23 cellular contexts compared by ENCODE assay signal in genomic region chr6:109452181-109452580, GRCh38. TPM values are rescaled to one million over a fixed set of nuclear protein-coding genes. Genes with fewer than 3 reads are reported as not detected.
DNase-seq lines count a peak whose midpoint lies in the region; ATAC-seq, FAIRE-seq and TF ChIP-seq lines count a peak whose summit lies in the region.
"Had no signal": no experiment of that assay in that cellular context is flagged by ENCODE, and none has a peak within 500 bp of the region (broad histone marks: within the 10 kb centered on the region; RNA-seq: fewer than 3 reads in every experiment).

No MANE protein-coding gene starts in this region.

- BruUV-seq in HepG2 (replicated peaks; lab: Mats Ljungman, UMichigan) (no TSS peak), OCI-LY7 (replicated peaks; lab: Mats Ljungman, UMichigan) (no TSS peak)

- no peak for TF ChIP-seq EP300 in HepG2 (IDR thresholded peaks at IDR 0.05; ENCODE audit: low read depth in 2 of 2, low read length in 2 of 2)
- no peak for TF ChIP-seq EP300 in HepG2 (CRISPR knock-in tag; IDR thresholded peaks at IDR 0.05; ENCODE audit: borderline replicate concordance)

- CTCF ChIA-PET in HepG2 (lab: Yijun Ruan, JAX; ENCODE audit: low intra/inter-chr PET ratio, low total read pairs) = no interaction called here
- CTCF ChIA-PET in OCI-LY7 (lab: Charles Lee; ENCODE audit: unreplicated experiment) = no interaction called here

- H3K27me3 ChIP-seq in HepG2 (ENCODE audit: control insufficient read depth in 1 of 2, insufficient read depth in 2 of 2, low read length in 2 of 2) (no peaks in the 10 kb centered on the region), right lobe of liver (peaks cover 0 to 4% of the 10 kb centered on the region in 2 donors)
- H3K27me3 ChIP-seq: heart right ventricle, sigmoid colon, tibial nerve had no signal

- TF ChIP-seq RAD21 in HepG2 (CRISPR knock-in tag; IDR thresholded peaks at IDR 0.05) = no peak

- H3K4me1 Mint-ChIP-seq in memory B cell (peaks cover 50% of the 10 kb centered on the region), type B pancreatic cell (ENCODE audit: unreplicated experiment) (peaks cover 18% of the 10 kb centered on the region)

- H3K36me3 ChIP-seq in HepG2 (replicated peaks in 1 of 2; ENCODE audit: control insufficient read depth in 1 of 2, insufficient read depth in 2 of 2, low read length in 2 of 2) (no peaks in the 10 kb centered on the region; a peak in 2 of 5 replicates), right lobe of liver (no peaks in the 10 kb centered on the region), OCI-LY7 (ENCODE audit: insufficient read depth, low read length) (peaks cover 51% of the 10 kb centered on the region)

- TF ChIP-seq POLR2A in HepG2 (IDR thresholded peaks at IDR 0.05; ENCODE audit: insufficient read depth in 1 of 2, low read depth in 2 of 2, low read length in 2 of 2) (no peak), right lobe of liver (IDR thresholded peaks at IDR 0.05) (no peak)

- POLR2A ChIA-PET in HepG2 (lab: Yijun Ruan, JAX) = interaction anchor here (5.4 kb wide), 1 partner anchor 11 kb away, joined by 22 read pairs; the partner anchor contains the start of genes PPIL6 and SMPD2
- POLR2A ChIA-PET in OCI-LY7 (lab: Charles Lee) = interaction anchor here (6.4 kb wide), 1 partner anchor 10 kb away, joined by 64 read pairs; the partner anchor contains the start of genes PPIL6 and SMPD2

- H3K27ac ChIP-seq in HepG2 (ENCODE audit: extremely low read length, insufficient read depth, low read length) (no peak overlapping the region), right lobe of liver (no peak overlapping the region), OCI-LY7 (ENCODE audit: low read depth, low read length, poor library complexity, severe bottlenecking) (peak overlapping the region; percentile 99)
- H3K27ac ChIP-seq: heart right ventricle, KMS-11, sigmoid colon, tibial nerve had no signal

- TF ChIP-seq CTCF in HepG2 (CRISPR knock-in tag; IDR thresholded peaks at IDR 0.05) (no peak), right lobe of liver (IDR thresholded peaks at IDR 0.05) (no peak), OCI-LY7 (conservative IDR thresholded peaks at IDR 0.05; ENCODE audit: low read length) (no peak), type B pancreatic cell (conservative IDR thresholded peaks at IDR 0.05) (no peak), GM13977 (IDR thresholded peaks at IDR 0.05; ENCODE audit: extremely low read depth, insufficient read depth, missing control alignments) (no peak)

- H3K9ac ChIP-seq in HepG2 (ENCODE audit: insufficient read depth, low read depth, low read length) = no peak overlapping the region
- H3K9ac ChIP-seq: KMS-11 had no signal

- WGBS in HepG2 (ENCODE audit: low lambda C conversion rate) = 95% methylated on average over 9 of the region's 9 CpGs
- 91% methylated on average over 8 of the region's 9 CpGs for WGBS in right lobe of liver (ENCODE audit: insufficient coverage, low coverage, low lambda C conversion rate, missing lambda C conversion rate)

- H3K4me2 ChIP-seq in HepG2 (ENCODE audit: low read depth, low read length) = no peak overlapping the region
- no peak overlapping the region for H3K4me2 ChIP-seq in OCI-LY7 (ENCODE audit: low read length)
- H3K4me2 ChIP-seq: KMS-11 had no signal

- in situ Hi-C loops in HepG2 (cut with HindIII; ENCODE audit: extremely low pct_ligation_motif_present, low pct_unique_long_range_greater_than_20kb) = no loop called here
- in situ Hi-C loops in GM13977 (cut with MboI; ENCODE audit: low pct_unique_long_range_greater_than_20kb, low sequenced_read_pairs, unreplicated experiment) = no loop called here

- intact Hi-C loops in HepG2 (cut with micrococcal nuclease; ENCODE audit: unreplicated experiment) = no loop called here
- intact Hi-C loops in right lobe of liver (cut with DNase I) = no loop called here
- intact Hi-C loops in OCI-LY7 (cut with micrococcal nuclease; ENCODE audit: unreplicated experiment) = loop anchor here (10.0 kb wide), 1 partner anchor 357 kb away; the partner anchor contains the start of genes CEP57L1 and SESN1
- intact Hi-C loops in left colon (cut with DNase I, micrococcal nuclease) = no loop called here

- peaks cover 19% of the 10 kb centered on the region for H3K4me1 ChIP-seq in HepG2 (ENCODE audit: insufficient read depth, low read length)
- peaks cover 0 to 12% (median 3%) of the 10 kb centered on the region in 4 donors for H3K4me1 ChIP-seq in right lobe of liver
- peaks cover 59% of the 10 kb centered on the region for H3K4me1 ChIP-seq in OCI-LY7 (ENCODE audit: insufficient read depth, low read length, poor library complexity, severe bottlenecking)

- H3K4me3 Mint-ChIP-seq in memory B cell (peak overlapping the region; percentile 11), type B pancreatic cell (peak overlapping the region; percentile 49)
- H3K4me3 Mint-ChIP-seq: nephron progenitor cell had no signal

- H3K4me3 ChIP-seq in HepG2 (replicated peaks in 1 of 3; ENCODE audit: insufficient read depth in 1 of 3, low read depth in 2 of 3, low read length in 3 of 3) (no peak overlapping the region), right lobe of liver (no peak overlapping the region), OCI-LY7 (ENCODE audit: low read depth, low read length, poor library complexity, severe bottlenecking) (no peak overlapping the region)
- H3K4me3 ChIP-seq: heart right ventricle, sigmoid colon, tibial nerve had no signal

- H3K27me3 Mint-ChIP-seq in memory B cell (no peaks in the 10 kb centered on the region), type B pancreatic cell (no peaks in the 10 kb centered on the region)

- no peaks in the 10 kb centered on the region for H3K9me3 ChIP-seq in HepG2 (ENCODE audit: low read length)
- no peaks in the 10 kb centered on the region for H3K9me3 ChIP-seq in right lobe of liver
- no peaks in the 10 kb centered on the region for H3K9me3 ChIP-seq in OCI-LY7 (ENCODE audit: low read length)
- H3K9me3 ChIP-seq: heart right ventricle, sigmoid colon, tibial nerve had no signal

- peaks cover 9% of the 10 kb centered on the region for H3K36me3 Mint-ChIP-seq in memory B cell
- H3K36me3 Mint-ChIP-seq in type B pancreatic cell = peaks cover 3% of the 10 kb centered on the region

- H4K20me1 ChIP-seq in HepG2 (ENCODE audit: insufficient read depth, low read length) (no peaks in the 10 kb centered on the region), OCI-LY7 (ENCODE audit: insufficient read depth, low read length) (no peaks in the 10 kb centered on the region)

- H3K9me3 Mint-ChIP-seq in memory B cell = no peaks in the 10 kb centered on the region
- H3K9me3 Mint-ChIP-seq in type B pancreatic cell = no peaks in the 10 kb centered on the region
- H3K9me3 Mint-ChIP-seq: nephron progenitor cell had no signal

- DNase-seq in HepG2 (ENCODE audit: low spot score) (no peak), right lobe of liver (no peak), OCI-LY7 (ENCODE audit: low spot score) (no peak), memory B cell (ENCODE audit: low spot score in 2 of 2) (no peak), type B pancreatic cell (ENCODE audit: extremely low spot score, unreplicated experiment) (no peak), left colon (no peak), GM13977 (ENCODE audit: low spot score) (no peak)
- DNase-seq: activated CD4-positive, alpha-beta T cell treated with anti-CD3 and anti-CD28 coated beads for 1 hour; effector CD4-positive, alpha-beta T cell; GOT3; heart right ventricle; NCI-H146; NCI-H446 treated with DMSO at 0.1 percent for 48 hours; nephron progenitor cell; PC-3; SHP77; sigmoid colon; stimulated activated CD4-positive, alpha-beta T cell treated with anti-CD3 and anti-CD28 coated beads, Interleukin-15, amount 100 ng/mL, for 24 hours had no signal

- ATAC-seq in HepG2 (no peak), right lobe of liver (no peak), memory B cell (ENCODE audit: low read depth) (no peak), left colon (no peak), HG03159 (IDR thresholded peaks at IDR 0.05; ENCODE audit: unreplicated experiment) (no peak)
- ATAC-seq: heart right ventricle, PC-3 had no signal

- H3K9me2 ChIP-seq in OCI-LY7 (ENCODE audit: insufficient read depth, low read length) = no peaks in the 10 kb centered on the region

- H3K79me2 ChIP-seq in HepG2 (ENCODE audit: insufficient read depth, low read length) (no peaks in the 10 kb centered on the region), OCI-LY7 (ENCODE audit: insufficient read depth, low read depth, low read length) (peaks cover 24% of the 10 kb centered on the region; the same call in 1 of the 2 replicates)

- H2AFZ ChIP-seq in HepG2 (ENCODE audit: low read length) (no peak overlapping the region), OCI-LY7 (ENCODE audit: low read length) (no peak overlapping the region)

- no peak for FAIRE-seq in HepG2 (lab: Jason Lieb, UNC)
- FAIRE-seq: G401.6, GM18507 had no signal

- peak overlapping the region; percentile 100 for H3K27ac Mint-ChIP-seq in memory B cell
- peak overlapping the region; percentile 48 for H3K27ac Mint-ChIP-seq in type B pancreatic cell
- H3K27ac Mint-ChIP-seq: nephron progenitor cell had no signal

RNA-seq across cellular contexts. Expression of gene MICAL1, which starts 3.4 kb away (rescaled TPM):
- total RNA-seq in HepG2 (2016; rRNA removed; fragmentation: Illumina TruSeq; extraction: Trizol) (1.9 and 6.9 TPM in 2 replicates), right lobe of liver (10 to 100 TPM in 2 of 6 experiments, 1 to 10 TPM in 4; 1.4 to 11.7 (median 5.2) TPM), OCI-LY7 (2022) (101 and 108 TPM in 2 replicates), type B pancreatic cell (ENCODE audit: low replicate concordance) (27.7 and 49.7 TPM in 2 replicates), left colon (10 to 100 TPM; 62.7 to 63.9 TPM)
- 1.1 and 2.9 TPM in 2 replicates for total RNA-seq in HepG2 (2016; cell fraction: cytosol; rRNA removed; fragmentation: Illumina TruSeq; extraction: Trizol; ENCODE audit: low read depth)
- total RNA-seq in HepG2 (2016; cell fraction: insoluble cytoplasmic fraction; rRNA removed; fragmentation: Illumina TruSeq; extraction: Trizol) = 2.2 and 7.5 TPM in 2 replicates
- 0.87 and 1.4 TPM in 2 replicates for total RNA-seq in HepG2 (2016; cell fraction: membrane; rRNA removed; fragmentation: Illumina TruSeq; extraction: Trizol)
- total RNA-seq in HepG2 (2016; cell fraction: nucleus; rRNA removed; fragmentation: Illumina TruSeq; extraction: Trizol) = 10.6 and 12.0 TPM in 2 replicates
- 39.0 and 48.0 TPM in 2 replicates for polyA plus RNA-seq in HepG2 (2011; rRNA removed)
- 6.7 and 9.8 TPM in 2 replicates for polyA plus RNA-seq in HepG2 (2011; cell fraction: cytosol; rRNA removed)
- 432 and 521 TPM in 2 replicates for polyA plus RNA-seq in HepG2 (2011; cell fraction: nucleus; rRNA removed)
- polyA plus RNA-seq in HepG2 (2012) = 10.5 and 18.1 TPM in 2 replicates
- 0.25 and 0.36 TPM in 2 replicates for polyA plus RNA-seq in HepG2 (2016; cell fraction: cytosol; fragmentation: Illumina TruSeq; extraction: Trizol; ENCODE audit: low read depth)
- polyA plus RNA-seq in HepG2 (2016; cell fraction: insoluble cytoplasmic fraction; fragmentation: Illumina TruSeq; extraction: Trizol; ENCODE audit: low read depth) = 2.0 and 2.3 TPM in 2 replicates
- polyA plus RNA-seq in HepG2 (2016; cell fraction: membrane; fragmentation: Illumina TruSeq; extraction: Trizol; ENCODE audit: low read depth) = 0.81 and 0.95 TPM in 2 replicates
- 40.3 and 54.1 TPM in 2 replicates for polyA plus RNA-seq in HepG2 (2016; cell fraction: nucleus; fragmentation: Illumina TruSeq; extraction: Trizol; ENCODE audit: insufficient read depth, low read depth)
- polyA minus RNA-seq in HepG2 (2011; rRNA and poly(A)+ RNA removed; ENCODE audit: low replicate concordance) = 6.9 and 18.4 TPM in 2 replicates
- polyA minus RNA-seq in HepG2 (2011; cell fraction: cytosol; rRNA and poly(A)+ RNA removed) = 4.7 and 5.5 TPM in 2 replicates
- polyA minus RNA-seq in HepG2 (2011; cell fraction: nucleus; rRNA and poly(A)+ RNA removed) = 36.2 and 38.4 TPM in 2 replicates
- total RNA-seq in OCI-LY7 (2014; rRNA removed; shearing (Covaris generic)) = 69.2 and 79.5 TPM in 2 replicates

RNA-seq across cellular contexts. Expression of gene SMPD2, which starts 11.7 kb away (rescaled TPM):
- 6.7 and 10.6 TPM in 2 replicates for total RNA-seq in HepG2 (2016; rRNA removed; fragmentation: Illumina TruSeq; extraction: Trizol)
- 4.6 and 5.2 TPM in 2 replicates for total RNA-seq in HepG2 (2016; cell fraction: cytosol; rRNA removed; fragmentation: Illumina TruSeq; extraction: Trizol; ENCODE audit: low read depth)
- total RNA-seq in HepG2 (2016; cell fraction: insoluble cytoplasmic fraction; rRNA removed; fragmentation: Illumina TruSeq; extraction: Trizol) = 7.4 and 12.3 TPM in 2 replicates
- 8.5 and 8.7 TPM in 2 replicates for total RNA-seq in HepG2 (2016; cell fraction: membrane; rRNA removed; fragmentation: Illumina TruSeq; extraction: Trizol)
- total RNA-seq in HepG2 (2016; cell fraction: nucleus; rRNA removed; fragmentation: Illumina TruSeq; extraction: Trizol) = 12.1 and 13.9 TPM in 2 replicates
- polyA plus RNA-seq in HepG2 (2011; rRNA removed) = 5.9 and 6.9 TPM in 2 replicates
- 5.0 and 5.8 TPM in 2 replicates for polyA plus RNA-seq in HepG2 (2011; cell fraction: cytosol; rRNA removed)
- polyA plus RNA-seq in HepG2 (2011; cell fraction: nucleus; rRNA removed) = 15.0 and 17.9 TPM in 2 replicates
- 2.4 and 4.1 TPM in 2 replicates for polyA plus RNA-seq in HepG2 (2012)
- polyA plus RNA-seq in HepG2 (2016; cell fraction: cytosol; fragmentation: Illumina TruSeq; extraction: Trizol; ENCODE audit: low read depth) = 5.7 and 6.5 TPM in 2 replicates
- 7.1 and 7.3 TPM in 2 replicates for polyA plus RNA-seq in HepG2 (2016; cell fraction: insoluble cytoplasmic fraction; fragmentation: Illumina TruSeq; extraction: Trizol; ENCODE audit: low read depth)
- 5.9 and 8.0 TPM in 2 replicates for polyA plus RNA-seq in HepG2 (2016; cell fraction: membrane; fragmentation: Illumina TruSeq; extraction: Trizol; ENCODE audit: low read depth)
- polyA plus RNA-seq in HepG2 (2016; cell fraction: nucleus; fragmentation: Illumina TruSeq; extraction: Trizol; ENCODE audit: insufficient read depth, low read depth) = 13.1 and 18.5 TPM in 2 replicates
- 8.7 and 50.0 TPM in 2 replicates for polyA minus RNA-seq in HepG2 (2011; rRNA and poly(A)+ RNA removed; ENCODE audit: low replicate concordance)
- 1.8 and 3.3 TPM in 2 replicates for polyA minus RNA-seq in HepG2 (2011; cell fraction: cytosol; rRNA and poly(A)+ RNA removed)
- 15.7 and 21.8 TPM in 2 replicates for polyA minus RNA-seq in HepG2 (2011; cell fraction: nucleus; rRNA and poly(A)+ RNA removed)
- 1 to 10 TPM; 3.2 to 7.7 (median 4.0) TPM for total RNA-seq in right lobe of liver
- total RNA-seq in OCI-LY7 (2014; rRNA removed; shearing (Covaris generic)) = 18.4 and 24.4 TPM in 2 replicates
- 14.3 and 15.9 TPM in 2 replicates for total RNA-seq in OCI-LY7 (2022)
- total RNA-seq in type B pancreatic cell (ENCODE audit: low replicate concordance) = 13.7 and 23.5 TPM in 2 replicates
- total RNA-seq in left colon = 10 to 100 TPM; 17.8 to 23.8 TPM

RNA-seq across cellular contexts. Expression of gene PPIL6, which starts 11.8 kb away (rescaled TPM):
- total RNA-seq in HepG2 (2016; rRNA removed; fragmentation: Illumina TruSeq; extraction: Trizol) = 0.22 TPM in 1 of 2 replicates, not detected in the other
- total RNA-seq in HepG2 (2016; cell fraction: cytosol; rRNA removed; fragmentation: Illumina TruSeq; extraction: Trizol; ENCODE audit: low read depth) = not detected in 2 replicates
- 0.16 and 0.48 TPM in 2 replicates for total RNA-seq in HepG2 (2016; cell fraction: insoluble cytoplasmic fraction; rRNA removed; fragmentation: Illumina TruSeq; extraction: Trizol)
- 0.19 TPM in 1 of 2 replicates, not detected in the other for total RNA-seq in HepG2 (2016; cell fraction: membrane; rRNA removed; fragmentation: Illumina TruSeq; extraction: Trizol)
- total RNA-seq in HepG2 (2016; cell fraction: nucleus; rRNA removed; fragmentation: Illumina TruSeq; extraction: Trizol) = not detected in 2 replicates
- polyA plus RNA-seq in HepG2 (2011; rRNA removed) = 0.01 and 0.46 TPM in 2 replicates
- 0.05 and 0.12 TPM in 2 replicates for polyA plus RNA-seq in HepG2 (2011; cell fraction: cytosol; rRNA removed)
- polyA plus RNA-seq in HepG2 (2011; cell fraction: nucleus; rRNA removed) = not detected in 2 replicates
- polyA plus RNA-seq in HepG2 (2012) = 0.11 TPM in 1 of 2 replicates, not detected in the other
- polyA plus RNA-seq in HepG2 (2016; cell fraction: cytosol; fragmentation: Illumina TruSeq; extraction: Trizol; ENCODE audit: low read depth) = 0.31 TPM in 1 of 2 replicates, not detected in the other
- not detected in 2 replicates for polyA plus RNA-seq in HepG2 (2016; cell fraction: insoluble cytoplasmic fraction; fragmentation: Illumina TruSeq; extraction: Trizol; ENCODE audit: low read depth)
- polyA plus RNA-seq in HepG2 (2016; cell fraction: membrane; fragmentation: Illumina TruSeq; extraction: Trizol; ENCODE audit: low read depth) = 0.13 TPM in 1 of 2 replicates, not detected in the other
- not detected in 2 replicates for polyA plus RNA-seq in HepG2 (2016; cell fraction: nucleus; fragmentation: Illumina TruSeq; extraction: Trizol; ENCODE audit: insufficient read depth, low read depth)
- polyA minus RNA-seq in HepG2 (2011; rRNA and poly(A)+ RNA removed; ENCODE audit: low replicate concordance) = 0.87 TPM in 1 of 2 replicates, not detected in the other
- polyA minus RNA-seq in HepG2 (2011; cell fraction: cytosol; rRNA and poly(A)+ RNA removed) = not detected in 2 replicates
- polyA minus RNA-seq in HepG2 (2011; cell fraction: nucleus; rRNA and poly(A)+ RNA removed) = not detected in 2 replicates
- under 1 TPM in 4 of 6 experiments, not detected in 2; 0.12 to 0.42 (median 0.33) TPM for total RNA-seq in right lobe of liver
- 0.15 and 1.6 TPM in 2 replicates for total RNA-seq in OCI-LY7 (2014; rRNA removed; shearing (Covaris generic))
- total RNA-seq in OCI-LY7 (2022) = 1.3 and 1.7 TPM in 2 replicates
- 3.4 and 6.1 TPM in 2 replicates for total RNA-seq in type B pancreatic cell (ENCODE audit: low replicate concordance)
- 1 to 10 TPM in 1 of 2 donors, under 1 TPM in 1; 0.58 to 2.0 TPM for total RNA-seq in left colon

RNA-seq across cellular contexts. Expression of gene ZBTB24, which starts 30.8 kb away (rescaled TPM):
- 6.2 and 8.7 TPM in 2 replicates for total RNA-seq in HepG2 (2016; rRNA removed; fragmentation: Illumina TruSeq; extraction: Trizol)
- total RNA-seq in HepG2 (2016; cell fraction: cytosol; rRNA removed; fragmentation: Illumina TruSeq; extraction: Trizol; ENCODE audit: low read depth) = 1.1 and 1.2 TPM in 2 replicates
- 6.7 and 8.3 TPM in 2 replicates for total RNA-seq in HepG2 (2016; cell fraction: insoluble cytoplasmic fraction; rRNA removed; fragmentation: Illumina TruSeq; extraction: Trizol)
- total RNA-seq in HepG2 (2016; cell fraction: membrane; rRNA removed; fragmentation: Illumina TruSeq; extraction: Trizol) = 4.0 and 4.6 TPM in 2 replicates
- total RNA-seq in HepG2 (2016; cell fraction: nucleus; rRNA removed; fragmentation: Illumina TruSeq; extraction: Trizol) = 5.4 and 5.8 TPM in 2 replicates
- 1.5 and 1.6 TPM in 2 replicates for polyA plus RNA-seq in HepG2 (2011; rRNA removed)
- polyA plus RNA-seq in HepG2 (2011; cell fraction: cytosol; rRNA removed) = 1.0 and 1.4 TPM in 2 replicates
- polyA plus RNA-seq in HepG2 (2011; cell fraction: nucleus; rRNA removed) = 1.5 and 1.7 TPM in 2 replicates
- polyA plus RNA-seq in HepG2 (2012) = 2.3 and 2.8 TPM in 2 replicates
- 0.88 and 0.89 TPM in 2 replicates for polyA plus RNA-seq in HepG2 (2016; cell fraction: cytosol; fragmentation: Illumina TruSeq; extraction: Trizol; ENCODE audit: low read depth)
- polyA plus RNA-seq in HepG2 (2016; cell fraction: insoluble cytoplasmic fraction; fragmentation: Illumina TruSeq; extraction: Trizol; ENCODE audit: low read depth) = 6.1 and 6.3 TPM in 2 replicates
- 1.9 and 2.0 TPM in 2 replicates for polyA plus RNA-seq in HepG2 (2016; cell fraction: membrane; fragmentation: Illumina TruSeq; extraction: Trizol; ENCODE audit: low read depth)
- 7.1 and 7.4 TPM in 2 replicates for polyA plus RNA-seq in HepG2 (2016; cell fraction: nucleus; fragmentation: Illumina TruSeq; extraction: Trizol; ENCODE audit: insufficient read depth, low read depth)
- 1.3 and 9.1 TPM in 2 replicates for polyA minus RNA-seq in HepG2 (2011; rRNA and poly(A)+ RNA removed; ENCODE audit: low replicate concordance)
- polyA minus RNA-seq in HepG2 (2011; cell fraction: cytosol; rRNA and poly(A)+ RNA removed) = 2.5 and 3.1 TPM in 2 replicates
- polyA minus RNA-seq in HepG2 (2011; cell fraction: nucleus; rRNA and poly(A)+ RNA removed) = 4.1 and 4.4 TPM in 2 replicates
- total RNA-seq in right lobe of liver = 1 to 10 TPM; 2.4 to 3.6 (median 2.7) TPM
- total RNA-seq in OCI-LY7 (2014; rRNA removed; shearing (Covaris generic)) = 13.7 and 15.3 TPM in 2 replicates
- 15.8 and 17.0 TPM in 2 replicates for total RNA-seq in OCI-LY7 (2022)
- total RNA-seq in type B pancreatic cell (ENCODE audit: low replicate concordance) = 7.7 and 10.6 TPM in 2 replicates
- 1 to 10 TPM; 6.6 to 6.7 TPM for total RNA-seq in left colon
